Comparison of ENCODE assay signal across 19 cellular contexts in genomic region chr5:120476063-120476462, GRCh38. TPM values are rescaled to one million over a fixed set of nuclear protein-coding genes. Genes with fewer than 3 reads are reported as not detected.
DNase-seq lines count a peak whose midpoint lies in the region; FAIRE-seq and TF ChIP-seq lines count a peak whose summit lies in the region.
"Had no signal": no experiment of that assay in that cellular context is flagged by ENCODE, and none has a peak within 500 bp of the region (broad histone marks: within the 10 kb centered on the region; RNA-seq: fewer than 3 reads in every experiment).

No MANE protein-coding gene starts in this region.

- H4K20me1 ChIP-seq in astrocyte (ENCODE audit: insufficient read depth, low read length) (no peaks in the 10 kb centered on the region), osteoblast (ENCODE audit: insufficient read depth, low read length) (no peaks in the 10 kb centered on the region)
- H4K20me1 ChIP-seq: BLaER1 had no signal

- no peaks in the 10 kb centered on the region for H3K27me3 ChIP-seq in astrocyte (ENCODE audit: insufficient read depth, low read length)
- H3K27me3 ChIP-seq in osteoblast (ENCODE audit: insufficient read depth, low read length) = no peaks in the 10 kb centered on the region
- H3K27me3 ChIP-seq: BLaER1 had no signal

- H3K27ac ChIP-seq in astrocyte (ENCODE audit: low read depth, low read length) (no peak overlapping the region), osteoblast (ENCODE audit: low read depth, low read length) (peak overlapping the region; percentile 19)
- H3K27ac ChIP-seq: BLaER1 had no signal

- H3K27me3 Mint-ChIP-seq in HFFc6 (ENCODE audit: insufficient read depth) (no peaks in the 10 kb centered on the region; the same call in 1 of the 2 replicates), astrocyte (ENCODE audit: low read depth, unreplicated experiment) (no peaks in the 10 kb centered on the region)
- H3K27me3 Mint-ChIP-seq: CD4-positive, alpha-beta memory T cell had no signal

- H3K36me3 Mint-ChIP-seq in HFFc6 (ENCODE audit: low read depth) (0 out of 2 replicates have a peak, but pooled peaks cover 4% of the 10 kb centered on the region), astrocyte (ENCODE audit: low read depth, unreplicated experiment) (no peaks in the 10 kb centered on the region)
- H3K36me3 Mint-ChIP-seq: CD14-positive monocyte; CD4-positive, alpha-beta memory T cell had no signal

- no peak for TF ChIP-seq CTCF in HFFc6 (IDR thresholded peaks at IDR 0.05)
- TF ChIP-seq CTCF in astrocyte (IDR thresholded peaks at IDR 0.05; ENCODE audit: insufficient read depth, low read depth, low read length) = no peak
- no peak for TF ChIP-seq CTCF in osteoblast (IDR thresholded peaks at IDR 0.05; ENCODE audit: extremely low read depth, low read depth, low read length)

- FAIRE-seq in astrocyte (lab: Jason Lieb, UNC) = no peak
- no peak for FAIRE-seq in urothelium cell line (lab: Jason Lieb, UNC)
- FAIRE-seq: GM12878, HepG2 had no signal

- H3K27ac Mint-ChIP-seq in HFFc6 = peak overlapping the region; percentile 2; the same call in 1 of the 2 replicates
- peak overlapping the region; percentile 31 for H3K27ac Mint-ChIP-seq in astrocyte (ENCODE audit: unreplicated experiment)
- H3K27ac Mint-ChIP-seq: CD14-positive monocyte had no signal

- peaks cover 85% of the 10 kb centered on the region for H3K4me1 Mint-ChIP-seq in HFFc6 (ENCODE audit: low read depth)
- H3K4me1 Mint-ChIP-seq in astrocyte (ENCODE audit: low read depth, unreplicated experiment) = peaks cover 7% of the 10 kb centered on the region
- H3K4me1 Mint-ChIP-seq: CD14-positive monocyte; CD4-positive, alpha-beta memory T cell had no signal

- no peaks in the 10 kb centered on the region for H3K36me3 ChIP-seq in astrocyte (ENCODE audit: insufficient read depth, low read length)
- no peaks in the 10 kb centered on the region for H3K36me3 ChIP-seq in osteoblast (ENCODE audit: insufficient read depth, low read length)
- H3K36me3 ChIP-seq: BLaER1 had no signal

- no peaks in the 10 kb centered on the region for H3K9me3 Mint-ChIP-seq in HFFc6
- no peaks in the 10 kb centered on the region for H3K9me3 Mint-ChIP-seq in astrocyte (ENCODE audit: unreplicated experiment)
- H3K9me3 Mint-ChIP-seq: CD14-positive monocyte had no signal

- no peak overlapping the region for H3K4me3 Mint-ChIP-seq in HFFc6
- no peak overlapping the region for H3K4me3 Mint-ChIP-seq in astrocyte (ENCODE audit: unreplicated experiment)
- H3K4me3 Mint-ChIP-seq: CD14-positive monocyte; CD4-positive, alpha-beta memory T cell had no signal

- no peak overlapping the region for H3K4me2 ChIP-seq in astrocyte (ENCODE audit: low read length)
- H3K4me2 ChIP-seq in osteoblast (ENCODE audit: insufficient read depth, low read length) = no peak overlapping the region
- H3K4me2 ChIP-seq: BLaER1 had no signal

- H3K9me3 ChIP-seq in astrocyte (ENCODE audit: insufficient read depth, low read depth, low read length) (no peaks in the 10 kb centered on the region), osteoblast (ENCODE audit: low read depth, low read length) (no peaks in the 10 kb centered on the region)
- H3K9me3 ChIP-seq: BLaER1 had no signal

- peaks cover 67% of the 10 kb centered on the region for H3K79me2 ChIP-seq in astrocyte (ENCODE audit: insufficient read depth, low read length)
- peaks cover 95% of the 10 kb centered on the region for H3K79me2 ChIP-seq in osteoblast (ENCODE audit: insufficient read depth, low read length)

- H2AFZ ChIP-seq in astrocyte (ENCODE audit: low read depth, low read length) (no peak overlapping the region), osteoblast (ENCODE audit: low read length) (no peak overlapping the region)

- no peak for DNase-seq in HFFc6
- DNase-seq in SK-N-DZ (ENCODE audit: low spot score) = peak; percentile 50
- no peak for DNase-seq in astrocyte (ENCODE audit: low read depth)
- no peak for DNase-seq in osteoblast (ENCODE audit: insufficient read length, low spot score, missing footprints)
- DNase-seq in GM03348 (ENCODE audit: low spot score) = no peak
- DNase-seq in urothelium cell line (ENCODE audit: low spot score) = no peak
- no peak for DNase-seq in activated CD4-positive, alpha-beta T cell treated with anti-CD3 and anti-CD28 coated beads for 1 hour
- DNase-seq in activated effector memory CD4-positive, alpha-beta T cell treated with anti-CD3 and anti-CD28 coated beads, Interleukin-2, amount 50 U/mL, for 16 hours = no peak
- DNase-seq: 8988T, DMS79 treated with DMSO at 0.1 percent for 48 hours, GF-D8, GOT3, H7 had no signal

- H3K9ac ChIP-seq in astrocyte (ENCODE audit: low read length) = no peak overlapping the region
- H3K9ac ChIP-seq: BLaER1 had no signal

- H3K4me3 ChIP-seq in astrocyte (ENCODE audit: insufficient read depth, low read depth, low read length) = no peak overlapping the region
- no peak overlapping the region for H3K4me3 ChIP-seq in osteoblast (ENCODE audit: insufficient read depth, low read length)
- H3K4me3 ChIP-seq: BLaER1, GM12878 had no signal

- peaks cover 6% of the 10 kb centered on the region for H3K4me1 ChIP-seq in astrocyte (ENCODE audit: insufficient read depth, low read length)
- H3K4me1 ChIP-seq in osteoblast (ENCODE audit: insufficient read depth, low read length) = peaks cover 34% of the 10 kb centered on the region
- H3K4me1 ChIP-seq: BLaER1 had no signal

RNA-seq across cellular contexts. Expression of gene PRR16, which starts 12.0 kb away (rescaled TPM):
- 10 to 100 TPM; 53.5 to 74.0 (median 61.2) TPM for total RNA-seq in HFFc6 (2021; fragmentation: NEBNext Ultra II Directional; extraction: Animal tissue kit (Norgen Biotek cat#: 25700))
- 0.96 and 1.3 TPM in 2 replicates for polyA plus RNA-seq in SK-N-DZ (2014; cell fraction: cytosol; rRNA removed)
- 0.10 and 0.30 TPM in 2 replicates for polyA plus RNA-seq in SK-N-DZ (2014; cell fraction: nucleus; rRNA removed)
- total RNA-seq in astrocyte (8.8 and 9.1 TPM in 2 replicates), osteoblast (30.4 and 36.2 TPM in 2 replicates)
- total RNA-seq: A673; CD4-positive, alpha-beta memory T cell; GM12878; H7; HepG2 had no signal
- polyA plus RNA-seq: CD4-positive, alpha-beta memory T cell; GM12878; HepG2 had no signal
